ENCODE assay signal across 30 cellular contexts in the genomic region with DNA sequence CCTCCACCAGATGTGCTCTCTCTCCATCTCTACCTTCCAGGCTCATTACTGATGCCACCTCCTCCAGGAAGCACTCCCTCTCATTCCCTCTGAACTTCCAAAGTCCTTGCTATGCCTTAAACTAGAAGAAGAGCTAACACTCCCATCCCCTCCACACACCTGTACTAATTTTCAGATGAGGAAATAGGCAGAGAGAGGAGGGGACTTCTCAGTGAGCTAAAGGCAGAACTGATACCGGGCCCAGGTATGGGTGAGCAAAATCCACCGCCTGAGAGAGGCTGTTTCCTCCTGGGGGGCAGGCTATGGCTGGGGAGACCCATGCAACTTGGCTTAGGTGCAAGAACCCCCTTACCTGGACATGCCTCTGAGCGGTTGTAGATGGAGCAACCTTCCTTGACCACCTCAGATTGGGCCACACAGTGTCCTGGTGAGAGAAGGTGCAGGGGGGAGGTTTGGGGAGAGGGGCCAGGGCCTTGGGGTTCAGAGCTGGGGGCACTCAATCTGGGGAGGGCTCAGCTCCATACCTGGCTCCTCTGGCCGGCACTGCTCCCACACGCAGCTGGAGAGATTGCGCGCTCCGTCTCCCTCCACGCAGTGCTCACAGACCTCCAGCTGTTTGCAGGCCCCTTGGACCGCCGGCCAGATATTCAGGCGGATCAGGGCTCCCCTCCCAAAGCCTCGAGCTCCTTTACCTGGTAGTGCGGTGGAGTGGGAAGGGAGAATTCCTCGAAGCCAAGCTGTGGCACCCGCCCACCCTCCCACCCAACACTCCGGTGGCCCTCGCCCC. TPM values are rescaled to one million over a fixed set of nuclear protein-coding genes. Genes with fewer than 3 reads are reported as not detected.
A peak's percentile ranks its signal among the peaks of the same experiment; 100 is the strongest.
DNase-seq lines count a peak whose midpoint lies in the region; ATAC-seq, FAIRE-seq and TF ChIP-seq lines count a peak whose summit lies in the region.
"Had no signal": no experiment of that assay in that cellular context is flagged by ENCODE, and none has a peak within 500 bp of the region (broad histone marks: within the 10 kb centered on the region; RNA-seq: fewer than 3 reads in every experiment).

No MANE protein-coding gene starts in this region.

- no peak for TF ChIP-seq EP300 in K562 (IDR thresholded peaks at IDR 0.05; ENCODE audit: low read length)

- intact Hi-C loops in HCT116 (cut with micrococcal nuclease) (no loop called here), K562 (cut with micrococcal nuclease) (no loop called here), dorsolateral prefrontal cortex (cut with DNase I) (no loop called here)

- H3K36me3 Mint-ChIP-seq in memory B cell: no peaks in the 10 kb centered on the region
- no peaks in the 10 kb centered on the region for H3K36me3 Mint-ChIP-seq in stimulated activated naive B cell treated with anti-CD40 and anti-IgM and Interleukin-4, amounts not matched to agents 10 μg/mL and 1 μg/mL and 100 μg/mL, for 72 hours

- BruUV-seq in HCT116 (replicated peaks; lab: Mats Ljungman, UMichigan) (no TSS peak), K562 (replicated peaks; lab: Mats Ljungman, UMichigan) (no TSS peak)

- TF ChIP-seq CTCF in HCT116 (IDR thresholded peaks at IDR 0.05 in 2 of 3, conservative IDR thresholded peaks at IDR 0.05 in 1 of 3; ENCODE audit: borderline replicate concordance in 1 of 3, insufficient read depth in 1 of 3, low read depth in 2 of 3, low read length in 2 of 3): no peak
- TF ChIP-seq CTCF in K562 (IDR thresholded peaks at IDR 0.05 in 2 of 3, conservative IDR thresholded peaks at IDR 0.05 in 1 of 3; ENCODE audit: insufficient read depth in 2 of 3, low read depth in 1 of 3, low read length in 3 of 3): no peak
- no peak for TF ChIP-seq CTCF in dorsolateral prefrontal cortex (IDR thresholded peaks at IDR 0.05 in 54 of 56, conservative IDR thresholded peaks at IDR 0.05 in 2 of 56; ENCODE audit: low read depth in 1 of 56, partially characterized antibody in 56 of 56)

- no peak for FAIRE-seq in K562 (lab: Jason Lieb, UNC)
- FAIRE-seq in HTR-8/SVneo (lab: Jason Lieb, UNC): no peak
- FAIRE-seq: GM19239, RCC 7860 had no signal

- peak overlapping the region; percentile 1 for H3K27ac Mint-ChIP-seq in memory B cell
- H3K27ac Mint-ChIP-seq in stimulated activated naive B cell treated with anti-CD40 and anti-IgM and Interleukin-4, amounts not matched to agents 10 μg/mL and 1 μg/mL and 100 μg/mL, for 72 hours: peak overlapping the region; percentile 84
- H3K27ac Mint-ChIP-seq: CD4-positive, alpha-beta T cell had no signal

- no peaks in the 10 kb centered on the region for H3K27me3 ChIP-seq in HCT116 (ENCODE audit: insufficient read depth, low read length)
- H3K27me3 ChIP-seq in K562 (ENCODE audit: control insufficient read depth in 2 of 2, insufficient read depth in 2 of 2, low read length in 2 of 2): no peaks in the 10 kb centered on the region
- H3K27me3 ChIP-seq in dorsolateral prefrontal cortex: peaks cover 0 to 14% (median 0%) of the 10 kb centered on the region in 45 donors
- H3K27me3 ChIP-seq: BE2C, MG63 had no signal

- in situ Hi-C loops in K562 (cut with MboI): no loop called here

- no peak overlapping the region for H3K27ac ChIP-seq in HCT116 (ENCODE audit: low read depth, low read length)
- H3K27ac ChIP-seq in K562 (ENCODE audit: extremely low read depth, low read depth, low read length): no peak overlapping the region
- no peak overlapping the region for H3K27ac ChIP-seq in dorsolateral prefrontal cortex
- H3K27ac ChIP-seq: HL-60 had no signal

- H3K9me3 Mint-ChIP-seq in memory B cell: no peaks in the 10 kb centered on the region
- H3K9me3 Mint-ChIP-seq in stimulated activated naive B cell treated with anti-CD40 and anti-IgM and Interleukin-4, amounts not matched to agents 10 μg/mL and 1 μg/mL and 100 μg/mL, for 72 hours: no peaks in the 10 kb centered on the region
- H3K9me3 Mint-ChIP-seq: CD4-positive, alpha-beta T cell had no signal

- no peaks in the 10 kb centered on the region for H3K79me2 ChIP-seq in HCT116 (ENCODE audit: insufficient read depth, low read length)
- H3K79me2 ChIP-seq in K562 (ENCODE audit: control insufficient read depth, insufficient read depth, low read length): no peaks in the 10 kb centered on the region

- TF ChIP-seq RAD21 in HCT116 (IDR thresholded peaks at IDR 0.05; ENCODE audit: low read depth): no peak
- TF ChIP-seq RAD21 in K562 (CRISPR knock-in tag; conservative IDR thresholded peaks at IDR 0.05 in 1 of 2, IDR thresholded peaks at IDR 0.05 in 1 of 2): no peak

- no peak for TF ChIP-seq POLR2A in HCT116 (IDR thresholded peaks at IDR 0.05; ENCODE audit: borderline replicate concordance, extremely low read depth, insufficient read depth, insufficient read length)
- TF ChIP-seq POLR2A in K562 (conservative IDR thresholded peaks at IDR 0.05): no peak

- peaks cover 2% of the 10 kb centered on the region for H3K27me3 Mint-ChIP-seq in memory B cell
- H3K27me3 Mint-ChIP-seq in stimulated activated naive B cell treated with anti-CD40 and anti-IgM and Interleukin-4, amounts not matched to agents 10 μg/mL and 1 μg/mL and 100 μg/mL, for 72 hours: peaks cover 0 to 8% of the 10 kb centered on the region in 2 donors

- H3K4me1 Mint-ChIP-seq in memory B cell: peaks cover 8% of the 10 kb centered on the region
- H3K4me1 Mint-ChIP-seq in stimulated activated naive B cell treated with anti-CD40 and anti-IgM and Interleukin-4, amounts not matched to agents 10 μg/mL and 1 μg/mL and 100 μg/mL, for 72 hours: peaks cover 14 to 15% of the 10 kb centered on the region in 2 donors

- no peak overlapping the region; a peak in 2 of 4 replicates for H3K4me3 ChIP-seq in HCT116 (replicated peaks in 1 of 2; ENCODE audit: low read depth in 1 of 2, low read length in 2 of 2)
- no peak overlapping the region for H3K4me3 ChIP-seq in K562
- H3K4me3 ChIP-seq in dorsolateral prefrontal cortex: no peak overlapping the region
- H3K4me3 ChIP-seq: MG63 had no signal

- H3K9me1 ChIP-seq in K562 (ENCODE audit: control insufficient read depth, insufficient read depth, low read length): no peaks in the 10 kb centered on the region

- no peak overlapping the region for H3K4me3 Mint-ChIP-seq in memory B cell
- H3K4me3 Mint-ChIP-seq in stimulated activated naive B cell treated with anti-CD40 and anti-IgM and Interleukin-4, amounts not matched to agents 10 μg/mL and 1 μg/mL and 100 μg/mL, for 72 hours: no peak overlapping the region
- H3K4me3 Mint-ChIP-seq: CD4-positive, alpha-beta T cell had no signal

- H4K20me1 ChIP-seq in HCT116 (ENCODE audit: insufficient read depth) (no peaks in the 10 kb centered on the region), K562 (replicated peaks; ENCODE audit: control insufficient read depth, insufficient read depth, low read length) (no peaks in the 10 kb centered on the region; the same call in 1 of the 2 replicates)

- no peak for DNase-seq in HCT116 (ENCODE audit: low read depth, low spot score)
- no peak for DNase-seq in K562 (ENCODE audit: extremely low read depth in 1 of 4, low spot score in 3 of 4)
- DNase-seq in memory B cell (ENCODE audit: low spot score in 2 of 2): no peak
- no peak for DNase-seq in stimulated activated naive B cell treated with anti-CD40 and anti-IgM and Interleukin-4, amounts not matched to agents 10 μg/mL and 1 μg/mL and 100 μg/mL, for 72 hours
- DNase-seq in HTR-8/SVneo (ENCODE audit: insufficient read length, low spot score): no peak
- DNase-seq in dorsolateral prefrontal cortex: no peak
- DNase-seq: BE2C; CD4-positive, alpha-beta T cell; DMS153; GDM1; IMR-90; Karpas-422; MG63; NCI-H1092; NCI-H1436 treated with DMSO at 0.1 percent for 48 hours; NCI-H2029; NCI-H2171; NCI-H446; NCI-H748 treated with DMSO at 0.1 percent for 48 hours; NK-92 treated with Interleukin-12 subunit alpha and Interleukin-12 subunit beta, amount 100 ng/mL, for 24 hours had no signal

- H3K4me1 ChIP-seq in HCT116 (ENCODE audit: control insufficient read depth in 1 of 2, insufficient read depth in 2 of 2, low read length in 2 of 2) (peaks cover 11 to 59% of the 10 kb centered on the region in 2 experiments), K562 (replicated peaks in 1 of 2; ENCODE audit: control insufficient read depth in 2 of 2, insufficient read depth in 2 of 2, low read length in 2 of 2) (peaks cover 9 to 42% of the 10 kb centered on the region in 2 experiments)
- H3K4me1 ChIP-seq: BE2C had no signal

- H2AFZ ChIP-seq in HCT116 (ENCODE audit: low read depth, low read length, poor library complexity, severe bottlenecking): no peak overlapping the region
- no peak overlapping the region for H2AFZ ChIP-seq in K562 (ENCODE audit: low read depth, low read length)

- ATAC-seq in HCT116 (no peak), K562 (no peak), memory B cell (ENCODE audit: low read depth) (peak; percentile 93), HG03135 (IDR thresholded peaks at IDR 0.05; ENCODE audit: unreplicated experiment) (no peak)
- ATAC-seq in stimulated activated naive B cell treated with anti-CD40 and anti-IgM and Interleukin-4, amounts not matched to agents 10 μg/mL and 1 μg/mL and 100 μg/mL, for 72 hours (replicated peaks): peak; percentile 73 to 82
- ATAC-seq: Right ventricle myocardium inferior had no signal

- H3K9me2 ChIP-seq in HCT116 (ENCODE audit: insufficient read depth): no peaks in the 10 kb centered on the region

- POLR2A ChIA-PET in HCT116 (lab: Charles Lee) (interaction anchor here (0.9 to 3.9 kb wide), 4 partner anchors 9 to 82 kb away, joined by 3 to 26 read pairs (median 7); partner anchors contain the start of gene MAP3K6), K562 (lab: Yijun Ruan, JAX) (interaction anchor here (0.6 to 2.7 kb wide), 4 partner anchors 16 to 50 kb away, joined by 3 to 20 read pairs (median 4); partner anchors contain the start of gene MAP3K6)

- no peaks in the 10 kb centered on the region for H3K9me3 ChIP-seq in HCT116 (ENCODE audit: control insufficient read depth in 1 of 2, insufficient read depth in 1 of 2, low read depth in 1 of 2, low read length in 2 of 2)
- no peaks in the 10 kb centered on the region for H3K9me3 ChIP-seq in K562 (replicated peaks; ENCODE audit: control insufficient read depth, insufficient read depth, low read depth, low read length)
- H3K9me3 ChIP-seq: BE2C, MG63 had no signal

- no peak overlapping the region; the same call in 1 of the 2 replicates for H3K9ac ChIP-seq in HCT116 (ENCODE audit: low read length)
- no peak overlapping the region for H3K9ac ChIP-seq in K562 (ENCODE audit: insufficient read depth in 1 of 2, low read depth in 2 of 2, low read length in 2 of 2)

- no peaks in the 10 kb centered on the region for H3K36me3 ChIP-seq in HCT116 (ENCODE audit: control insufficient read depth in 1 of 2, insufficient read depth in 2 of 2, low read length in 2 of 2)
- H3K36me3 ChIP-seq in K562 (ENCODE audit: control insufficient read depth, insufficient read depth, low read length): no peaks in the 10 kb centered on the region
- H3K36me3 ChIP-seq: BE2C, MG63 had no signal

- CTCF ChIA-PET in HCT116 (lab: Charles Lee) (interaction anchor here (0.9 to 3.4 kb wide), 6 partner anchors 9 to 17 kb away, joined by 3 to 10 read pairs (median 4); partner anchors contain the start of gene MAP3K6), K562 (lab: Yijun Ruan, JAX; ENCODE audit: low intra/inter-chr PET ratio) (no interaction called here)

- H3K4me2 ChIP-seq in HCT116 (ENCODE audit: low read length) (peak overlapping the region; percentile 98; the same call in 1 of the 2 replicates), K562 (ENCODE audit: insufficient read depth, low read length) (no peak overlapping the region)

- RAD21 ChIA-PET in HCT116 (lab: Charles Lee; ENCODE audit: low non-redundant PET in 1 of 2, low total read pairs in 2 of 2, uncharacterized antibody in 2 of 2, unreplicated experiment in 2 of 2): no interaction called here

- WGBS in K562 (ENCODE audit: insufficient coverage, low coverage, missing lambda C conversion rate): 57% methylated on average over 14 of the region's 18 CpGs

RNA-seq across cellular contexts. Expression of gene CD164L2, which starts 1.0 kb away (rescaled TPM):
- total RNA-seq in HCT116 (2021; ENCODE audit: unreplicated experiment): 11.6 TPM
- polyA plus RNA-seq in HCT116 (2012): 10.4 and 13.0 TPM in 2 replicates
- 2.6 and 7.4 TPM in 2 replicates for total RNA-seq in K562 (2011; cell fraction: chromatin; rRNA removed; ENCODE audit: low replicate concordance)
- 5.0 and 5.4 TPM in 2 replicates for total RNA-seq in K562 (2011; cell fraction: nucleolus; rRNA removed)
- total RNA-seq in K562 (2011; cell fraction: nucleoplasm; rRNA removed): 5.1 and 5.8 TPM in 2 replicates
- 0.29 and 0.45 TPM in 2 replicates for total RNA-seq in K562 (2014; rRNA removed)
- 0.18 TPM in 1 of 2 replicates, not detected in the other for total RNA-seq in K562 (2014; rRNA removed; fragmentation: Illumina TruSeq; extraction: Trizol)
- total RNA-seq in K562 (2015; rRNA removed; fragmentation: Illumina TruSeq; extraction: Trizol): 0.14 and 0.19 TPM in 2 replicates
- 0.49 and 0.72 TPM in 2 replicates for total RNA-seq in K562 (2021)
- 0.92 and 2.8 TPM in 2 replicates for polyA plus RNA-seq in K562 (2011; rRNA removed)
- polyA plus RNA-seq in K562 (2011; cell fraction: cytosol; rRNA removed): 0.92 and 1.2 TPM in 2 replicates
- 15.3 and 19.6 TPM in 2 replicates for polyA plus RNA-seq in K562 (2011; cell fraction: nucleus; rRNA removed)
- polyA plus RNA-seq in K562 (2012): 1.2 and 1.7 TPM in 2 replicates
- polyA plus RNA-seq in K562 (2014; fragmentation: Illumina TruSeq; extraction: Trizol): 0.31 and 0.65 TPM in 2 replicates
- under 1 TPM in 1 of 2 experiments, not detected in 1; 0.08 TPM for polyA plus RNA-seq in K562 (2014; fragmentation: Nextera tagmentation; extraction: Ambion mirVana)
- 0.63 and 0.91 TPM in 2 replicates for polyA plus RNA-seq in K562 (2014; rRNA removed)
- 0.28 and 0.57 TPM in 2 replicates for polyA minus RNA-seq in K562 (2011; rRNA and poly(A)+ RNA removed)
- polyA minus RNA-seq in K562 (2011; cell fraction: cytosol; rRNA and poly(A)+ RNA removed): not detected in 2 replicates
- 1.1 and 2.4 TPM in 2 replicates for polyA minus RNA-seq in K562 (2011; cell fraction: nucleus; rRNA and poly(A)+ RNA removed)
- total RNA-seq in dorsolateral prefrontal cortex: 1 to 10 TPM in 5 of 120 experiments, under 1 TPM in 30, not detected in 85; 0.24 to 1.6 (median 0.59) TPM
- total RNA-seq: CD4-positive, alpha-beta T cell; Daoy; H4; HT1080; IMR-90; OCI-LY7; Right ventricle myocardium inferior; SK-MEL-5 had no signal
- polyA plus RNA-seq: IMR-90 had no signal

RNA-seq across cellular contexts. Expression of gene FCN3, which starts 7.5 kb away (rescaled TPM):
- total RNA-seq in HCT116 (2021; ENCODE audit: unreplicated experiment) (1.2 TPM), K562 (2014; rRNA removed) (not detected in 2 replicates), K562 (2014; rRNA removed; fragmentation: Illumina TruSeq; extraction: Trizol) (not detected in 2 replicates), K562 (2015; rRNA removed; fragmentation: Illumina TruSeq; extraction: Trizol) (not detected in 2 replicates), K562 (2021) (0.31 and 0.49 TPM in 2 replicates), dorsolateral prefrontal cortex (1 to 10 TPM in 17 of 120 experiments, under 1 TPM in 38, not detected in 65; 0.38 to 2.3 (median 0.74) TPM)
- 0.39 and 0.64 TPM in 2 replicates for polyA plus RNA-seq in HCT116 (2012)
- not detected in 2 replicates for total RNA-seq in K562 (2011; cell fraction: chromatin; rRNA removed; ENCODE audit: low replicate concordance)
- not detected in 2 replicates for total RNA-seq in K562 (2011; cell fraction: nucleolus; rRNA removed)
- total RNA-seq in K562 (2011; cell fraction: nucleoplasm; rRNA removed): not detected in 2 replicates
- polyA plus RNA-seq in K562 (2011; rRNA removed) (0.15 TPM in 1 of 2 replicates, not detected in the other), K562 (2014; fragmentation: Illumina TruSeq; extraction: Trizol) (not detected in 2 replicates), K562 (2014; fragmentation: Nextera tagmentation; extraction: Ambion mirVana) (not detected), K562 (2014; rRNA removed) (not detected in 2 replicates)
- polyA plus RNA-seq in K562 (2011; cell fraction: cytosol; rRNA removed): 0.06 TPM in 1 of 2 replicates, not detected in the other
- 0.35 TPM in 1 of 2 replicates, not detected in the other for polyA plus RNA-seq in K562 (2011; cell fraction: nucleus; rRNA removed)
- 0.21 TPM in 1 of 2 replicates, not detected in the other for polyA plus RNA-seq in K562 (2012)
- polyA minus RNA-seq in K562 (2011; rRNA and poly(A)+ RNA removed): not detected in 2 replicates
- not detected in 2 replicates for polyA minus RNA-seq in K562 (2011; cell fraction: cytosol; rRNA and poly(A)+ RNA removed)
- polyA minus RNA-seq in K562 (2011; cell fraction: nucleus; rRNA and poly(A)+ RNA removed): not detected in 2 replicates
- total RNA-seq: CD4-positive, alpha-beta T cell; Daoy; H4; HT1080; IMR-90; OCI-LY7; SK-MEL-5 had no signal
- polyA plus RNA-seq: IMR-90 had no signal

RNA-seq across cellular contexts. Expression of gene GPR3, which starts 10.3 kb away (rescaled TPM):
- total RNA-seq in HCT116 (2021; ENCODE audit: unreplicated experiment): 2.8 TPM
- 3.5 and 5.4 TPM in 2 replicates for polyA plus RNA-seq in HCT116 (2012)
- 14.5 and 40.1 TPM in 2 replicates for total RNA-seq in K562 (2011; cell fraction: chromatin; rRNA removed; ENCODE audit: low replicate concordance)
- 36.8 and 39.4 TPM in 2 replicates for total RNA-seq in K562 (2011; cell fraction: nucleolus; rRNA removed)
- total RNA-seq in K562 (2011; cell fraction: nucleoplasm; rRNA removed): 27.8 and 27.9 TPM in 2 replicates
- total RNA-seq in K562 (2014; rRNA removed): 3.7 and 6.2 TPM in 2 replicates
- total RNA-seq in K562 (2014; rRNA removed; fragmentation: Illumina TruSeq; extraction: Trizol): 2.9 and 3.4 TPM in 2 replicates
- 3.5 and 3.7 TPM in 2 replicates for total RNA-seq in K562 (2015; rRNA removed; fragmentation: Illumina TruSeq; extraction: Trizol)
- 10.9 and 11.0 TPM in 2 replicates for total RNA-seq in K562 (2021)
- polyA plus RNA-seq in K562 (2011; rRNA removed): 8.2 and 19.3 TPM in 2 replicates
- polyA plus RNA-seq in K562 (2011; cell fraction: cytosol; rRNA removed): 26.0 and 34.4 TPM in 2 replicates
- polyA plus RNA-seq in K562 (2011; cell fraction: nucleus; rRNA removed): 68.2 and 75.5 TPM in 2 replicates
- 10.0 and 10.7 TPM in 2 replicates for polyA plus RNA-seq in K562 (2012)
- 10.1 and 11.6 TPM in 2 replicates for polyA plus RNA-seq in K562 (2014; fragmentation: Illumina TruSeq; extraction: Trizol)
- under 1 TPM; 0.24 to 0.59 TPM for polyA plus RNA-seq in K562 (2014; fragmentation: Nextera tagmentation; extraction: Ambion mirVana)
- polyA plus RNA-seq in K562 (2014; rRNA removed): 11.5 and 14.9 TPM in 2 replicates
- 8.0 and 9.3 TPM in 2 replicates for polyA minus RNA-seq in K562 (2011; rRNA and poly(A)+ RNA removed)
- 7.3 and 7.9 TPM in 2 replicates for polyA minus RNA-seq in K562 (2011; cell fraction: cytosol; rRNA and poly(A)+ RNA removed)
- polyA minus RNA-seq in K562 (2011; cell fraction: nucleus; rRNA and poly(A)+ RNA removed): 11.1 and 11.6 TPM in 2 replicates
- 10 to 100 TPM in 1 of 120 experiments, 1 to 10 TPM in 106, under 1 TPM in 13; 0.29 to 10.1 (median 2.2) TPM for total RNA-seq in dorsolateral prefrontal cortex
- total RNA-seq: Right ventricle myocardium inferior had no signal

RNA-seq across cellular contexts. Expression of gene MAP3K6, which starts 15.4 kb away (rescaled TPM):
- 30.2 TPM for total RNA-seq in HCT116 (2021; ENCODE audit: unreplicated experiment)
- polyA plus RNA-seq in HCT116 (2012): 26.8 and 30.2 TPM in 2 replicates
- total RNA-seq in K562 (2011; cell fraction: chromatin; rRNA removed; ENCODE audit: low replicate concordance): 22.7 and 88.4 TPM in 2 replicates
- 52.5 and 55.4 TPM in 2 replicates for total RNA-seq in K562 (2011; cell fraction: nucleolus; rRNA removed)
- 27.7 and 28.5 TPM in 2 replicates for total RNA-seq in K562 (2011; cell fraction: nucleoplasm; rRNA removed)
- 10.1 and 14.7 TPM in 2 replicates for total RNA-seq in K562 (2014; rRNA removed)
- total RNA-seq in K562 (2014; rRNA removed; fragmentation: Illumina TruSeq; extraction: Trizol): 5.0 and 6.2 TPM in 2 replicates
- 7.6 and 9.5 TPM in 2 replicates for total RNA-seq in K562 (2015; rRNA removed; fragmentation: Illumina TruSeq; extraction: Trizol)
- 18.1 and 21.9 TPM in 2 replicates for total RNA-seq in K562 (2021)
- polyA plus RNA-seq in K562 (2011; rRNA removed): 4.7 and 13.2 TPM in 2 replicates
- 5.5 and 6.6 TPM in 2 replicates for polyA plus RNA-seq in K562 (2011; cell fraction: cytosol; rRNA removed)
- polyA plus RNA-seq in K562 (2011; cell fraction: nucleus; rRNA removed): 101 and 102 TPM in 2 replicates
- 17.8 and 18.2 TPM in 2 replicates for polyA plus RNA-seq in K562 (2012)
- 7.0 and 9.0 TPM in 2 replicates for polyA plus RNA-seq in K562 (2014; fragmentation: Illumina TruSeq; extraction: Trizol)
- 1 to 10 TPM in 1 of 2 experiments, under 1 TPM in 1; 0.99 to 1.5 TPM for polyA plus RNA-seq in K562 (2014; fragmentation: Nextera tagmentation; extraction: Ambion mirVana)
- polyA plus RNA-seq in K562 (2014; rRNA removed): 8.2 and 12.9 TPM in 2 replicates
- polyA minus RNA-seq in K562 (2011; rRNA and poly(A)+ RNA removed): 3.1 and 4.9 TPM in 2 replicates
- polyA minus RNA-seq in K562 (2011; cell fraction: cytosol; rRNA and poly(A)+ RNA removed): 4.8 and 5.1 TPM in 2 replicates
- 15.2 and 17.2 TPM in 2 replicates for polyA minus RNA-seq in K562 (2011; cell fraction: nucleus; rRNA and poly(A)+ RNA removed)
- total RNA-seq in dorsolateral prefrontal cortex: 10 to 100 TPM in 116 of 120 experiments, 1 to 10 TPM in 4; 8.7 to 37.4 (median 18.7) TPM

RNA-seq across cellular contexts. Expression of gene SYTL1, which starts 40.3 kb away (rescaled TPM):
- 75.9 TPM for total RNA-seq in HCT116 (2021; ENCODE audit: unreplicated experiment)
- polyA plus RNA-seq in HCT116 (2012): 85.9 and 88.7 TPM in 2 replicates
- total RNA-seq in K562 (2011; cell fraction: chromatin; rRNA removed; ENCODE audit: low replicate concordance): 18.4 and 69.1 TPM in 2 replicates
- 29.5 and 45.5 TPM in 2 replicates for total RNA-seq in K562 (2011; cell fraction: nucleolus; rRNA removed)
- total RNA-seq in K562 (2011; cell fraction: nucleoplasm; rRNA removed): 21.0 and 26.5 TPM in 2 replicates
- total RNA-seq in K562 (2014; rRNA removed): 3.9 and 4.7 TPM in 2 replicates
- total RNA-seq in K562 (2014; rRNA removed; fragmentation: Illumina TruSeq; extraction: Trizol): 0.55 and 0.57 TPM in 2 replicates
- 1.7 and 2.2 TPM in 2 replicates for total RNA-seq in K562 (2015; rRNA removed; fragmentation: Illumina TruSeq; extraction: Trizol)
- total RNA-seq in K562 (2021): 6.0 and 9.3 TPM in 2 replicates
- polyA plus RNA-seq in K562 (2011; rRNA removed): 3.8 and 12.3 TPM in 2 replicates
- 8.4 and 14.7 TPM in 2 replicates for polyA plus RNA-seq in K562 (2011; cell fraction: cytosol; rRNA removed)
- polyA plus RNA-seq in K562 (2011; cell fraction: nucleus; rRNA removed): 114 and 120 TPM in 2 replicates
- polyA plus RNA-seq in K562 (2012): 7.0 and 32.0 TPM in 2 replicates
- polyA plus RNA-seq in K562 (2014; fragmentation: Illumina TruSeq; extraction: Trizol): 0.91 and 1.9 TPM in 2 replicates
- polyA plus RNA-seq in K562 (2014; fragmentation: Nextera tagmentation; extraction: Ambion mirVana): under 1 TPM; 0.04 to 0.27 TPM
- 5.9 and 8.6 TPM in 2 replicates for polyA plus RNA-seq in K562 (2014; rRNA removed)
- 3.0 and 6.4 TPM in 2 replicates for polyA minus RNA-seq in K562 (2011; rRNA and poly(A)+ RNA removed)
- 4.6 and 14.3 TPM in 2 replicates for polyA minus RNA-seq in K562 (2011; cell fraction: cytosol; rRNA and poly(A)+ RNA removed)
- polyA minus RNA-seq in K562 (2011; cell fraction: nucleus; rRNA and poly(A)+ RNA removed): 14.7 and 18.1 TPM in 2 replicates
- 1 to 10 TPM in 98 of 120 experiments, under 1 TPM in 22; 0.37 to 5.3 (median 2.2) TPM for total RNA-seq in dorsolateral prefrontal cortex
- total RNA-seq: SK-MEL-5 had no signal

Comparison
In these comparisons a context has a peak if more than half of its experiments do, and no peak if none do; other contexts are left out.
1. ATAC-seq: peak in memory B cell (single experiment) and stimulated activated naive B cell treated with anti-CD40 and anti-IgM and Interleukin-4, amounts not matched to agents 10 μg/mL and 1 μg/mL and 100 μg/mL, for 72 hours (2 of 2); none in HCT116 (single experiment), K562 (single experiment) and HG03135 (single experiment).